In the genomic region with DNA sequence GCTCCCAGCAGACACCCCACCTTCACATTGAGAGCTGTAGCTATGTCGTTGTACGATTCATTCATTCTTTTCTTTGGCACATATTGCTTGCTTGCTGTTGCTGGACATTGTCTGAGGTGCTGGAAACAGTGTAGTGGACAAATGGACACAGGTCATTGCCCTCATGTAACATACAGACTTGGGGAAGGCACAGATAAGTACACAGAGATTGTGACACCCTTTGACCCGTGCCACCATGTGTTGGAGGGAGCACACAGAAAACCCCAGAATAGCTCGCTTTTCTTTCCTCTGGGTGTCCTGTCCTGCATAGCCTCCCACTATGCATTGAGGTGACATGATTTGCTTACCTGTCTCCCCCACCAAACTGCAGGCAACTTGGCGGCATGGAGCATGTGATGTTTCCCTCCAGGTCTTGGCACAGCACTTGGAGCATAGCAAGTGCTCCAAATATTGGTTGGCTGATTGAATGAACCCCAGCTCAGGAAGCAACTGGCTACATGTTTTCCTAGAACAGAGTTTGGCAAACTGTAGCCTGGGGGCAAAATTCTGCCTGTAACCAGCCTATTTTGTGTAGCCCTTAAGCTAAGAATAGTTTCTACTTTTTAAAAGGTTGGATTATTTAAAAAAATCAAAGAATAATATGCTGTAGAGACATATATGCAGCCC, we compare ENCODE assay signal across 17 cellular contexts. TPM values are rescaled to one million over a fixed set of nuclear protein-coding genes. Genes with fewer than 3 reads are reported as not detected.
DNase-seq lines count a peak whose midpoint lies in the region; ATAC-seq, FAIRE-seq and TF ChIP-seq lines count a peak whose summit lies in the region.
"Had no signal": no experiment of that assay in that cellular context is flagged by ENCODE, and none has a peak within 500 bp of the region (broad histone marks: within the 10 kb centered on the region; RNA-seq: fewer than 3 reads in every experiment).

No MANE protein-coding gene starts in this region.

- no peaks in the 10 kb centered on the region for H3K9me3 ChIP-seq in Loucy (ENCODE audit: insufficient read depth, low read depth, low read length)

- no peak overlapping the region for H3K27ac Mint-ChIP-seq in chondrocyte (ENCODE audit: unreplicated experiment)
- H3K27ac Mint-ChIP-seq: B cell; CD8-positive, alpha-beta T cell had no signal

- no peaks in the 10 kb centered on the region for H3K9me3 Mint-ChIP-seq in chondrocyte (ENCODE audit: low read depth)
- H3K9me3 Mint-ChIP-seq: CD8-positive, alpha-beta T cell had no signal

- TF ChIP-seq CTCF in Loucy (conservative IDR thresholded peaks at IDR 0.05; ENCODE audit: low read length): no peak
- TF ChIP-seq CTCF in chondrocyte (IDR thresholded peaks at IDR 0.05): no peak

- H3K9ac ChIP-seq in Loucy (ENCODE audit: low read depth, low read length, poor library complexity, severe bottlenecking): peak overlapping the region; percentile 28

- H3F3A ChIP-seq in Loucy (ENCODE audit: low read depth): no peaks in the 10 kb centered on the region

- peak; percentile 57 for FAIRE-seq in GM12891 (lab: Jason Lieb, UNC)

- ATAC-seq in HG02642 (IDR thresholded peaks at IDR 0.05; ENCODE audit: poor library complexity, unreplicated experiment): no peak
- ATAC-seq: CD8-positive, alpha-beta T cell had no signal

- H2AFZ ChIP-seq in Loucy (ENCODE audit: low read length): peak overlapping the region; percentile 69

- intact Hi-C loops in posterior vena cava (cut with DNase I): no loop called here

- TF ChIP-seq POLR2A in GM12891 (IDR thresholded peaks at IDR 0.05; ENCODE audit: low read depth, low read length): no peak

- H3K79me2 ChIP-seq in Loucy (ENCODE audit: insufficient read depth, low read length): no peaks in the 10 kb centered on the region

- H3K4me3 ChIP-seq in Loucy (ENCODE audit: low read length, poor library complexity, severe bottlenecking): no peak overlapping the region

- no peaks in the 10 kb centered on the region for H3K9me2 ChIP-seq in Loucy (replicated peaks; ENCODE audit: low read depth, low read length)

- no peaks in the 10 kb centered on the region for H4K20me1 ChIP-seq in Loucy (ENCODE audit: insufficient read depth, low read length, poor library complexity, severe bottlenecking)

- no peaks in the 10 kb centered on the region for H3K36me3 Mint-ChIP-seq in chondrocyte (ENCODE audit: low read depth)
- H3K36me3 Mint-ChIP-seq: CD8-positive, alpha-beta T cell had no signal

- H3K36me3 ChIP-seq in Loucy (ENCODE audit: insufficient read depth, low read length): no peaks in the 10 kb centered on the region

- peaks cover 40% of the 10 kb centered on the region for H3K4me1 Mint-ChIP-seq in chondrocyte (ENCODE audit: low read depth)
- H3K4me1 Mint-ChIP-seq: B cell had no signal

- H3K27me3 Mint-ChIP-seq in chondrocyte (ENCODE audit: low read depth): peaks cover 5% of the 10 kb centered on the region

- peaks cover 15% of the 10 kb centered on the region for H3K4me1 ChIP-seq in Loucy (ENCODE audit: insufficient read depth, low read length, poor library complexity, severe bottlenecking)

- DNase-seq in GM12891 (ENCODE audit: insufficient read length, low spot score): no peak
- DNase-seq in chondrocyte (ENCODE audit: low spot score): peak; percentile 8
- DNase-seq in posterior vena cava (ENCODE audit: low spot score): peak; percentile 46
- no peak for DNase-seq in COLO829 (ENCODE audit: low spot score)
- DNase-seq in germinal center (ENCODE audit: low spot score): no peak
- no peak for DNase-seq in SW 1271 (lab: John Stamatoyannopoulos, UW)
- DNase-seq: CD8-positive, alpha-beta T cell; GF-D8; NCI-H1105; NCI-H187; NCI-H2171; NCI-H446 treated with DMSO at 0.1 percent for 48 hours; NCI-H748 treated with DMSO at 0.1 percent for 48 hours; SIG-M5 had no signal

- no peak overlapping the region for H3K4me3 Mint-ChIP-seq in chondrocyte (ENCODE audit: unreplicated experiment)
- H3K4me3 Mint-ChIP-seq: B cell; CD8-positive, alpha-beta T cell had no signal

- H3K4me2 ChIP-seq in Loucy (ENCODE audit: low read depth, low read length, poor library complexity, severe bottlenecking): peak overlapping the region; percentile 48

- no peaks in the 10 kb centered on the region for H3K27me3 ChIP-seq in Loucy (ENCODE audit: insufficient read depth, low read length, poor library complexity, severe bottlenecking)

TF ChIP-seq in GM12891, 5 proteins besides CTCF, POLR2A, EP300 and RAD21:
- TF ChIP-seq POU2F2 (IDR thresholded peaks at IDR 0.05; ENCODE audit: low read depth, low read length) (no peak), SPI1 (IDR thresholded peaks at IDR 0.05; ENCODE audit: low read depth, low read length) (no peak), PAX5 (IDR thresholded peaks at IDR 0.05; ENCODE audit: insufficient read depth, low read length, severe bottlenecking) (no peak), TAF1 (IDR thresholded peaks at IDR 0.05; ENCODE audit: low read depth, low read length) (no peak), POLR2AphosphoS5 (IDR thresholded peaks at IDR 0.05; ENCODE audit: low read depth, low read length) (no peak)

RNA-seq across cellular contexts. Expression of a gene that starts 30.9 kb away (rescaled TPM):
- polyA plus RNA-seq in GM12891 (2012; ENCODE audit: low read depth, missing spikeins): 5.6 TPM
- total RNA-seq in chondrocyte (9.1 to 10.3 TPM (median 9.7 TPM) in 3 replicates), posterior vena cava (10 to 100 TPM; 10.6 to 11.4 TPM)

Comparison
In these comparisons a context has a peak if more than half of its experiments do, and no peak if none do; other contexts are left out.
1. DNase-seq: peak in chondrocyte (single experiment) and posterior vena cava (single experiment); none in GM12891 (single experiment), COLO829 (single experiment), germinal center (single experiment) and SW 1271 (0 of 2).